In the genomic region with DNA sequence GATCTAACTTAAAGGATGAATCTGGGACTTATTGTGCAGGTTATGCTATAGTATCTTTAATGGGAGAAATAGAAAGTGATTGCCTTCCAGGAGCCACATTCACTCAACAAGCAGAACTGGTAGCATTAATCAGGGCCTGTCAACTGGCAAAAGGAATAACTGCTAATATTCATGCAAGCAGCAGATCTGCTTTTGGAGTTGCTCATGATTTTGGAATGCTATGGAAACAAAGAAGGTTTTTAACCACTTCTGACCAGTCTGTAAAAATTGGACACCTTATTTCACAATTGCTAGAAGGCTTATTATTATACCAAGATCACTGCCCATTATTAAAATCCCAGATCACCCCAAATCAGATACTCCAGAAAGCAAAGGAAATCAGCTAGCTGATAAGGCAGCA, we compare ENCODE assay signal across 21 cellular contexts.
DNase-seq lines count a peak whose midpoint lies in the region; ATAC-seq, FAIRE-seq and TF ChIP-seq lines count a peak whose summit lies in the region.
"Had no signal": no experiment of that assay in that cellular context is flagged by ENCODE, and none has a peak within 500 bp of the region (broad histone marks: within the 10 kb centered on the region; RNA-seq: fewer than 3 reads in every experiment).

No MANE protein-coding gene starts in this region.

- H3K4me2 ChIP-seq in SK-N-SH, result no peak overlapping the region

- H3K9ac ChIP-seq in SK-N-SH, result no peak overlapping the region

- intact Hi-C loops in naive thymus-derived CD4-positive, alpha-beta T cell (cut with micrococcal nuclease), result no loop called here

- no peaks in the 10 kb centered on the region for H3K79me2 ChIP-seq in SK-N-SH (ENCODE audit: insufficient read depth)

- H3K27me3 Mint-ChIP-seq in naive thymus-derived CD4-positive, alpha-beta T cell, result peaks cover 0 to 20% (median 3%) of the 10 kb centered on the region in 5 donors
- peaks cover 0 to 9% (median 2%) of the 10 kb centered on the region in 5 donors for H3K27me3 Mint-ChIP-seq in naive thymus-derived CD8-positive, alpha-beta T cell

- peaks cover 0 to 2% (median 0%) of the 10 kb centered on the region in 11 donors for H3K9me3 Mint-ChIP-seq in naive thymus-derived CD4-positive, alpha-beta T cell
- no peaks in the 10 kb centered on the region for H3K9me3 Mint-ChIP-seq in naive thymus-derived CD8-positive, alpha-beta T cell
- H3K9me3 Mint-ChIP-seq: effector memory CD8-positive, alpha-beta T cell had no signal

- TF ChIP-seq CTCF in SK-N-SH (IDR thresholded peaks at IDR 0.05) (no peak), fibroblast of mammary gland (conservative IDR thresholded peaks at IDR 0.05; ENCODE audit: control insufficient read depth, insufficient read depth, low read depth, low read length) (no peak), D721Med (IDR thresholded peaks at IDR 0.05; ENCODE audit: insufficient read depth, missing control alignments) (no peak)

- no peak for ATAC-seq in naive thymus-derived CD4-positive, alpha-beta T cell
- ATAC-seq in naive thymus-derived CD8-positive, alpha-beta T cell, result no peak
- ATAC-seq: effector memory CD8-positive, alpha-beta T cell; right lobe of liver had no signal

- peak; percentile 66 for FAIRE-seq in GM19239 (lab: Jason Lieb, UNC)
- FAIRE-seq in D721Med (lab: Jason Lieb, UNC), result no peak
- FAIRE-seq: TTC549 had no signal

- no peak overlapping the region for H3K27ac ChIP-seq in SK-N-SH (ENCODE audit: low read depth in 2 of 2, low read length in 1 of 2)
- H3K27ac ChIP-seq in naive thymus-derived CD4-positive, alpha-beta T cell (ENCODE audit: low read depth, low read length), result no peak overlapping the region
- H3K27ac ChIP-seq: right lobe of liver, thoracic aorta had no signal

- no peaks in the 10 kb centered on the region for H3K9me3 ChIP-seq in SK-N-SH
- H3K9me3 ChIP-seq in naive thymus-derived CD4-positive, alpha-beta T cell (ENCODE audit: control insufficient read depth in 2 of 3, low read length in 3 of 3), result no peaks in the 10 kb centered on the region
- H3K9me3 ChIP-seq: HAP-1, right lobe of liver, thoracic aorta had no signal

- no peaks in the 10 kb centered on the region for H3K9me2 ChIP-seq in SK-N-SH

- H3K4me1 ChIP-seq in SK-N-SH (ENCODE audit: control insufficient read depth in 1 of 2, insufficient read depth in 2 of 2, low read depth in 1 of 2, low read length in 1 of 2), result no peaks in the 10 kb centered on the region
- H3K4me1 ChIP-seq in naive thymus-derived CD4-positive, alpha-beta T cell (ENCODE audit: control insufficient read depth in 2 of 2, insufficient read depth in 2 of 2, low read length in 2 of 2), result peaks cover 11 to 15% of the 10 kb centered on the region in 2 donors
- H3K4me1 ChIP-seq: HAP-1, right lobe of liver had no signal

- no peak for TF ChIP-seq RAD21 in SK-N-SH (IDR thresholded peaks at IDR 0.05; ENCODE audit: low read length)

- peaks cover 14 to 25% (median 18%) of the 10 kb centered on the region in 7 donors for H3K4me1 Mint-ChIP-seq in naive thymus-derived CD4-positive, alpha-beta T cell
- H3K4me1 Mint-ChIP-seq in naive thymus-derived CD8-positive, alpha-beta T cell, result peaks cover 6 to 25% (median 21%) of the 10 kb centered on the region in 4 donors

- POLR2A ChIA-PET in SK-N-SH (lab: Yijun Ruan, JAX), result no interaction called here
- POLR2A ChIA-PET in naive thymus-derived CD4-positive, alpha-beta T cell (lab: Charles Lee), result no interaction called here
- POLR2A ChIA-PET in naive thymus-derived CD8-positive, alpha-beta T cell (lab: Charles Lee), result no interaction called here

- no peaks in the 10 kb centered on the region for H3K36me3 Mint-ChIP-seq in naive thymus-derived CD4-positive, alpha-beta T cell
- H3K36me3 Mint-ChIP-seq in naive thymus-derived CD8-positive, alpha-beta T cell, result no peaks in the 10 kb centered on the region

- H3F3A ChIP-seq in SK-N-SH (replicated peaks; ENCODE audit: insufficient read depth), result peaks cover 9% of the 10 kb centered on the region

- H2AFZ ChIP-seq in SK-N-SH (ENCODE audit: low read depth), result no peak overlapping the region

- DNase-seq in GM19239 (ENCODE audit: insufficient read length, low spot score) (no peak), SK-N-SH (no peak), fibroblast of mammary gland (ENCODE audit: low read depth) (peak; percentile 71), renal cortical epithelial cell (ENCODE audit: low read depth) (peak; percentile 57), D721Med (ENCODE audit: insufficient read length, low spot score) (no peak), cortex of kidney (lab: John Stamatoyannopoulos, UW) (no peak)
- DNase-seq in naive thymus-derived CD4-positive, alpha-beta T cell, result no peak
- DNase-seq in naive thymus-derived CD8-positive, alpha-beta T cell, result no peak
- DNase-seq: activated CD4-positive, alpha-beta T cell treated with anti-CD3 and anti-CD28 coated beads, Interleukin-2, amount 50 U/mL, for 1 hour; activated naive CD4-positive, alpha-beta T cell treated with anti-CD3 and anti-CD28 coated beads, Interleukin-2, amount 50 U/mL, for 16 hours; activated T-cell treated with anti-CD3 and anti-CD28 coated beads for 4 hours; caudate nucleus; DMS 273 treated with DMSO at 0.1 percent for 48 hours; effector memory CD8-positive, alpha-beta T cell; NCI-H526 treated with DMSO at 0.1 percent for 48 hours; right lobe of liver; stimulated activated CD8-positive, alpha-beta memory T cell treated with anti-CD3 and anti-CD28 coated beads, Interleukin-4, amount 100 ng/mL, for 48 hours had no signal

- no peak overlapping the region for H3K27ac Mint-ChIP-seq in naive thymus-derived CD4-positive, alpha-beta T cell
- H3K27ac Mint-ChIP-seq in naive thymus-derived CD8-positive, alpha-beta T cell, result no peak overlapping the region
- H3K27ac Mint-ChIP-seq: B cell; effector memory CD8-positive, alpha-beta T cell had no signal

- H3K4me3 Mint-ChIP-seq in naive thymus-derived CD4-positive, alpha-beta T cell, result no peak overlapping the region
- no peak overlapping the region for H3K4me3 Mint-ChIP-seq in naive thymus-derived CD8-positive, alpha-beta T cell
- H3K4me3 Mint-ChIP-seq: effector memory CD8-positive, alpha-beta T cell had no signal

- no peaks in the 10 kb centered on the region for H3K27me3 ChIP-seq in SK-N-SH (ENCODE audit: insufficient read depth)
- H3K27me3 ChIP-seq in naive thymus-derived CD4-positive, alpha-beta T cell (ENCODE audit: control insufficient read depth in 2 of 2, insufficient read depth in 2 of 2, low read length in 2 of 2), result no peaks in the 10 kb centered on the region
- H3K27me3 ChIP-seq: right lobe of liver had no signal

- CTCF ChIA-PET in SK-N-SH (lab: Yijun Ruan, JAX), result interaction anchor here (1.0 kb wide), 1 partner anchor 16 kb away, joined by 3 read pairs; no protein-coding TSS in a partner anchor
- CTCF ChIA-PET in naive thymus-derived CD4-positive, alpha-beta T cell (lab: Charles Lee), result no interaction called here

- H4K20me1 ChIP-seq in SK-N-SH (ENCODE audit: insufficient read depth), result no peaks in the 10 kb centered on the region

- TF ChIP-seq EP300 in SK-N-SH (IDR thresholded peaks at IDR 0.05; ENCODE audit: borderline replicate concordance in 1 of 2, low read depth in 1 of 2, low read length in 1 of 2), result 0 out of 4 replicates have a peak, but pooled peaks of 1 of the 2 experiments have one; percentile 29

- no peak overlapping the region for H3K4me3 ChIP-seq in SK-N-SH (ENCODE audit: low read depth in 2 of 2, low read length in 1 of 2)
- H3K4me3 ChIP-seq in fibroblast of mammary gland (ENCODE audit: control insufficient read depth, low read depth, low read length), result no peak overlapping the region
- H3K4me3 ChIP-seq in naive thymus-derived CD4-positive, alpha-beta T cell (ENCODE audit: low read length), result no peak overlapping the region
- H3K4me3 ChIP-seq: HAP-1, right lobe of liver, thoracic aorta had no signal

- no peaks in the 10 kb centered on the region for H3K36me3 ChIP-seq in SK-N-SH (replicated peaks in 1 of 2; ENCODE audit: control insufficient read depth in 1 of 2, insufficient read depth in 2 of 2, low read length in 1 of 2)
- no peaks in the 10 kb centered on the region for H3K36me3 ChIP-seq in naive thymus-derived CD4-positive, alpha-beta T cell (ENCODE audit: control insufficient read depth in 2 of 3, insufficient read depth in 3 of 3, low read length in 3 of 3)
- H3K36me3 ChIP-seq: HAP-1, right lobe of liver, thoracic aorta had no signal

TF ChIP-seq in SK-N-SH, 30 proteins besides CTCF, POLR2A, EP300 and RAD21 (continues in another document):
- TF ChIP-seq JUND (IDR thresholded peaks at IDR 0.05) (peak; percentile 45), PBX3 (IDR thresholded peaks at IDR 0.05) (peak; percentile 88), YY1 (IDR thresholded peaks at IDR 0.05; ENCODE audit: low read depth) (no peak)
- TF ChIP-seq, protein P1, sequence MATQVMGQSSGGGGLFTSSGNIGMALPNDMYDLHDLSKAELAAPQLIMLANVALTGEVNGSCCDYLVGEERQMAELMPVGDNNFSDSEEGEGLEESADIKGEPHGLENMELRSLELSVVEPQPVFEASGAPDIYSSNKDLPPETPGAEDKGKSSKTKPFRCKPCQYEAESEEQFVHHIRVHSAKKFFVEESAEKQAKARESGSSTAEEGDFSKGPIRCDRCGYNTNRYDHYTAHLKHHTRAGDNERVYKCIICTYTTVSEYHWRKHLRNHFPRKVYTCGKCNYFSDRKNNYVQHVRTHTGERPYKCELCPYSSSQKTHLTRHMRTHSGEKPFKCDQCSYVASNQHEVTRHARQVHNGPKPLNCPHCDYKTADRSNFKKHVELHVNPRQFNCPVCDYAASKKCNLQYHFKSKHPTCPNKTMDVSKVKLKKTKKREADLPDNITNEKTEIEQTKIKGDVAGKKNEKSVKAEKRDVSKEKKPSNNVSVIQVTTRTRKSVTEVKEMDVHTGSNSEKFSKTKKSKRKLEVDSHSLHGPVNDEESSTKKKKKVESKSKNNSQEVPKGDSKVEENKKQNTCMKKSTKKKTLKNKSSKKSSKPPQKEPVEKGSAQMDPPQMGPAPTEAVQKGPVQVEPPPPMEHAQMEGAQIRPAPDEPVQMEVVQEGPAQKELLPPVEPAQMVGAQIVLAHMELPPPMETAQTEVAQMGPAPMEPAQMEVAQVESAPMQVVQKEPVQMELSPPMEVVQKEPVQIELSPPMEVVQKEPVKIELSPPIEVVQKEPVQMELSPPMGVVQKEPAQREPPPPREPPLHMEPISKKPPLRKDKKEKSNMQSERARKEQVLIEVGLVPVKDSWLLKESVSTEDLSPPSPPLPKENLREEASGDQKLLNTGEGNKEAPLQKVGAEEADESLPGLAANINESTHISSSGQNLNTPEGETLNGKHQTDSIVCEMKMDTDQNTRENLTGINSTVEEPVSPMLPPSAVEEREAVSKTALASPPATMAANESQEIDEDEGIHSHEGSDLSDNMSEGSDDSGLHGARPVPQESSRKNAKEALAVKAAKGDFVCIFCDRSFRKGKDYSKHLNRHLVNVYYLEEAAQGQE (IDR thresholded peaks at IDR 0.05; ENCODE audit: low read depth, low read length), result no peak

Comparison
In these comparisons a context has a peak if more than half of its experiments do, and no peak if none do; other contexts are left out.
1. DNase-seq: peak in fibroblast of mammary gland (single experiment) and renal cortical epithelial cell (single experiment); none in GM19239 (single experiment), SK-N-SH (single experiment), D721Med (single experiment), naive thymus-derived CD4-positive, alpha-beta T cell (0 of 9), naive thymus-derived CD8-positive, alpha-beta T cell (0 of 10) and cortex of kidney (single experiment).